8 cellular contexts compared by ENCODE assay signal in genomic region chr12:4273651-4274395, GRCh38. TPM values are rescaled to one million over a fixed set of nuclear protein-coding genes. Genes with fewer than 3 reads are reported as not detected.
A peak's percentile ranks its signal among the peaks of the same experiment; 100 is the strongest.
DNase-seq lines count a peak whose midpoint lies in the region; ATAC-seq lines count a peak whose summit lies in the region.

Gene CCND2, plus strand, starts transcription at chr12:4273762. Its CDS starts 279 bp downstream, at chr12:4274041.

- H3K27me3 ChIP-seq in muscle layer of duodenum (ENCODE audit: low read depth, low read length): no peaks in the 10 kb centered on the region

- peaks cover 41% of the 10 kb centered on the region for H3K4me1 Mint-ChIP-seq in activated T-helper 1 cell treated with anti-CD3 and anti-CD28 coated beads, Interleukin-12 subunit alpha, Interleukin-12 subunit beta, Interleukin-2, Interleukin-4 antibody, amounts not matched to agents 30 ng/mL and 10 ng/mL and 1 ng/mL, durations not matched to agents 14 hours and 24 hours and 36 hours (ENCODE audit: low read depth)
- H3K4me1 Mint-ChIP-seq in stimulated activated memory B cell treated with anti-CD40 and anti-IgM and Interleukin-4, amounts not matched to agents 10 μg/mL and 1 μg/mL and 100 μg/mL, for 72 hours: peaks cover 54% of the 10 kb centered on the region

- ATAC-seq in GM21390 (IDR thresholded peaks at IDR 0.05; ENCODE audit: unreplicated experiment): peak; percentile 26
- peak; percentile 31 for ATAC-seq in stimulated activated memory B cell treated with anti-CD40 and anti-IgM and Interleukin-4, amounts not matched to agents 10 μg/mL and 1 μg/mL and 100 μg/mL, for 72 hours
- ATAC-seq in HG03045 (IDR thresholded peaks at IDR 0.05; ENCODE audit: unreplicated experiment): no peak

- peaks cover 0 to 6% of the 10 kb centered on the region in 2 donors for H3K36me3 ChIP-seq in muscle layer of duodenum (ENCODE audit: control insufficient read depth in 1 of 2, insufficient read depth in 2 of 2, low read length in 2 of 2)

- H3K4me3 Mint-ChIP-seq in activated T-helper 1 cell treated with anti-CD3 and anti-CD28 coated beads, Interleukin-12 subunit alpha, Interleukin-12 subunit beta, Interleukin-2, Interleukin-4 antibody, amounts not matched to agents 30 ng/mL and 10 ng/mL and 1 ng/mL, durations not matched to agents 14 hours and 24 hours and 36 hours: peak within 1 kb of the TSS; percentile 94
- H3K4me3 Mint-ChIP-seq in stimulated activated memory B cell treated with anti-CD40 and anti-IgM and Interleukin-4, amounts not matched to agents 10 μg/mL and 1 μg/mL and 100 μg/mL, for 72 hours: peak within 1 kb of the TSS; percentile 95

- H3K27ac ChIP-seq in muscle layer of duodenum (ENCODE audit: low read length): peak within 1 kb of the TSS; percentile 97

- intact Hi-C loops in activated T-helper 1 cell treated with anti-CD3 and anti-CD28 coated beads, Interleukin-12 subunit alpha, Interleukin-12 subunit beta, Interleukin-2, Interleukin-4 antibody, amounts not matched to agents 30 ng/mL and 10 ng/mL and 1 ng/mL, durations not matched to agents 14 hours and 24 hours and 36 hours (cut with micrococcal nuclease): loop anchor here (1.0 to 10.0 kb wide), 4 partner anchors 233 to 546 kb away; partner anchors contain the start of gene CRACR2A

- H3K9me3 Mint-ChIP-seq in activated T-helper 1 cell treated with anti-CD3 and anti-CD28 coated beads, Interleukin-12 subunit alpha, Interleukin-12 subunit beta, Interleukin-2, Interleukin-4 antibody, amounts not matched to agents 30 ng/mL and 10 ng/mL and 1 ng/mL, durations not matched to agents 14 hours and 24 hours and 36 hours: no peaks in the 10 kb centered on the region
- H3K9me3 Mint-ChIP-seq in stimulated activated memory B cell treated with anti-CD40 and anti-IgM and Interleukin-4, amounts not matched to agents 10 μg/mL and 1 μg/mL and 100 μg/mL, for 72 hours: no peaks in the 10 kb centered on the region

- peaks cover 35% of the 10 kb centered on the region for H3K36me3 Mint-ChIP-seq in activated T-helper 1 cell treated with anti-CD3 and anti-CD28 coated beads, Interleukin-12 subunit alpha, Interleukin-12 subunit beta, Interleukin-2, Interleukin-4 antibody, amounts not matched to agents 30 ng/mL and 10 ng/mL and 1 ng/mL, durations not matched to agents 14 hours and 24 hours and 36 hours (ENCODE audit: low read depth)
- peaks cover 16% of the 10 kb centered on the region for H3K36me3 Mint-ChIP-seq in stimulated activated memory B cell treated with anti-CD40 and anti-IgM and Interleukin-4, amounts not matched to agents 10 μg/mL and 1 μg/mL and 100 μg/mL, for 72 hours

- H3K27me3 Mint-ChIP-seq in activated T-helper 1 cell treated with anti-CD3 and anti-CD28 coated beads, Interleukin-12 subunit alpha, Interleukin-12 subunit beta, Interleukin-2, Interleukin-4 antibody, amounts not matched to agents 30 ng/mL and 10 ng/mL and 1 ng/mL, durations not matched to agents 14 hours and 24 hours and 36 hours (ENCODE audit: insufficient read depth): no peaks in the 10 kb centered on the region
- H3K27me3 Mint-ChIP-seq in stimulated activated memory B cell treated with anti-CD40 and anti-IgM and Interleukin-4, amounts not matched to agents 10 μg/mL and 1 μg/mL and 100 μg/mL, for 72 hours: no peaks in the 10 kb centered on the region

- peaks cover 26 to 39% of the 10 kb centered on the region in 2 donors for H3K4me1 ChIP-seq in muscle layer of duodenum (ENCODE audit: control insufficient read depth in 1 of 2, insufficient read depth in 2 of 2, low read length in 2 of 2)

- H3K4me3 ChIP-seq in muscle layer of duodenum (ENCODE audit: low read depth in 1 of 2, low read length in 2 of 2): peak within 1 kb of the TSS; percentile 91 to 99

- H3K9me3 ChIP-seq in muscle layer of duodenum (ENCODE audit: control insufficient read depth in 1 of 2, low read length in 2 of 2): no peaks in the 10 kb centered on the region

- H3K27ac Mint-ChIP-seq in activated T-helper 1 cell treated with anti-CD3 and anti-CD28 coated beads, Interleukin-12 subunit alpha, Interleukin-12 subunit beta, Interleukin-2, Interleukin-4 antibody, amounts not matched to agents 30 ng/mL and 10 ng/mL and 1 ng/mL, durations not matched to agents 14 hours and 24 hours and 36 hours: peak within 1 kb of the TSS; percentile 100
- peak within 1 kb of the TSS; percentile 89 for H3K27ac Mint-ChIP-seq in stimulated activated memory B cell treated with anti-CD40 and anti-IgM and Interleukin-4, amounts not matched to agents 10 μg/mL and 1 μg/mL and 100 μg/mL, for 72 hours

- DNase-seq in C1 segment of cervical spinal cord (lab: John Stamatoyannopoulos, UW) (peak in 11 of 14 donors; percentile 16 to 79 (median 67)), NCI-H226 (peak; percentile 70), fibroblast of gingiva (ENCODE audit: low read depth) (peak; percentile 37)
- DNase-seq in activated T-helper 1 cell treated with anti-CD3 and anti-CD28 coated beads, Interleukin-12 subunit alpha, Interleukin-12 subunit beta, Interleukin-2, Interleukin-4 antibody, amounts not matched to agents 30 ng/mL and 10 ng/mL and 1 ng/mL, durations not matched to agents 14 hours and 24 hours and 36 hours (ENCODE audit: low spot score): peak; percentile 76

RNA-seq across cellular contexts. Expression of gene CCND2, which starts in this region (rescaled TPM):
- 548 and 549 TPM in 2 replicates for total RNA-seq in activated T-helper 1 cell treated with anti-CD3 and anti-CD28 coated beads, Interleukin-12 subunit alpha, Interleukin-12 subunit beta, Interleukin-2, Interleukin-4 antibody, amounts not matched to agents 30 ng/mL and 10 ng/mL and 1 ng/mL, durations not matched to agents 14 hours and 24 hours and 36 hours
